In genomic region chr3:197440717-197441303, GRCh38 we compare ENCODE assay signal across 7 cellular contexts.
"Had no signal": no experiment of that assay in that cellular context is flagged by ENCODE, and none has a peak within 500 bp of the region (broad histone marks: within the 10 kb centered on the region; RNA-seq: fewer than 3 reads in every experiment).

No MANE protein-coding gene starts in this region.

- H3K4me2 ChIP-seq: GM23338 had no signal

- H3K4me3 ChIP-seq: GM23338 had no signal

- DNase-seq: H9, HCEC 1CT had no signal

- ATAC-seq: GM23338 had no signal

- H3K9me3 Mint-ChIP-seq: GM23338, IgD-negative memory B cell had no signal

- FAIRE-seq: H1, H54, HTR-8/SVneo had no signal

- H3K4me3 Mint-ChIP-seq: GM23338, H9, IgD-negative memory B cell had no signal

- H2AFZ ChIP-seq: GM23338 had no signal

- H3K27ac Mint-ChIP-seq: GM23338, H9, IgD-negative memory B cell had no signal

- H3K36me3 Mint-ChIP-seq: IgD-negative memory B cell had no signal

- H3K4me1 Mint-ChIP-seq: GM23338, H9 had no signal
